In genomic region chr7:36072620-36073019, GRCh38 we compare ENCODE assay signal across 36 cellular contexts.
"Had no signal": no experiment of that assay in that cellular context is flagged by ENCODE, and none has a peak within 500 bp of the region (broad histone marks: within the 10 kb centered on the region; RNA-seq: fewer than 3 reads in every experiment).

No MANE protein-coding gene starts in this region.

- DNase-seq: activated CD4-positive, alpha-beta T cell treated with anti-CD3 and anti-CD28 coated beads for 1 hour; activated CD4-positive, alpha-beta T cell treated with anti-CD3 and anti-CD28 coated beads for 36 hours; activated CD4-positive, alpha-beta T cell treated with anti-CD3 and anti-CD28 coated beads for 48 hours; activated CD4-positive, alpha-beta T cell treated with anti-CD3 and anti-CD28 coated beads, Interleukin-2, amount 10 ng/mL, durations not matched to agents 7 days and 5 days; activated CD4-positive, alpha-beta T cell treated with anti-CD3 and anti-CD28 coated beads, Interleukin-2, amount 50 U/mL, for 48 hours; activated CD4-positive, CD25-positive, alpha-beta regulatory T cell; activated CD8-positive, alpha-beta memory T cell treated with anti-CD3 and anti-CD28 coated beads, Interleukin-2, amount 50 U/mL, for 4 hours; activated CD8-positive, alpha-beta T cell treated with anti-CD3 and anti-CD28 coated beads for 36 hours; activated effector memory CD4-positive, alpha-beta T cell treated with anti-CD3 and anti-CD28 coated beads, Interleukin-2, amount 50 U/mL, for 16 hours; activated gamma-delta T cell treated with Interleukin-2 at 50 U/mL for 16 hours; activated naive CD4-positive, alpha-beta T cell; activated naive CD4-positive, alpha-beta T cell treated with anti-CD3 and anti-CD28 coated beads for 36 hours; activated naive CD4-positive, alpha-beta T cell treated with anti-CD3 and anti-CD28 coated beads, Interleukin-2, amount 50 U/mL, for 16 hours; activated naive CD8-positive, alpha-beta T cell treated with anti-CD3 and anti-CD28 coated beads for 36 hours; activated T-cell treated with anti-CD3 and anti-CD28 coated beads for 4 hours; activated T-cell treated with anti-CD3 and anti-CD28 coated beads, Interleukin-2, amount 50 U/mL, for 1 hour; activated T-cell treated with anti-CD3 and anti-CD28 coated beads, Interleukin-2, amount 50 U/mL, for 4 hours; activated T-cell treated with anti-CD3 and anti-CD28 coated beads, Interleukin-2, amount 50 U/mL, for 72 hours; amygdala; anterior cingulate cortex; caudate nucleus; SW 1271; T-helper 1 cell; T-helper 2 cell; T-helper 9 cell had no signal

- H3K4me1 ChIP-seq: ascending aorta had no signal

- H3K4me3 Mint-ChIP-seq: activated CD4-positive, alpha-beta T cell treated with anti-CD3 and anti-CD28 coated beads for 36 hours; activated CD4-positive, alpha-beta T cell treated with anti-CD3 and anti-CD28 coated beads, Interleukin-2, amount 10 ng/mL, durations not matched to agents 7 days and 5 days; activated CD8-positive, alpha-beta T cell treated with anti-CD3 and anti-CD28 coated beads for 36 hours; activated naive CD4-positive, alpha-beta T cell treated with anti-CD3 and anti-CD28 coated beads for 36 hours; activated naive CD8-positive, alpha-beta T cell treated with anti-CD3 and anti-CD28 coated beads for 36 hours; activated T-cell treated with anti-CD3 and anti-CD28 coated beads, Interleukin-2, amount 50 U/mL, for 4 hours; activated T-cell treated with anti-CD3 and anti-CD28 coated beads, Interleukin-2, amount 50 U/mL, for 72 hours; activated T-helper 1 cell treated with anti-CD3 and anti-CD28 coated beads, Interleukin-12 subunit alpha, Interleukin-12 subunit beta, Interleukin-2, Interleukin-4 antibody, amounts not matched to agents 30 ng/mL and 10 ng/mL and 1 ng/mL, durations not matched to agents 14 hours and 24 hours and 36 hours; activated T-helper 17 cell treated with anti-CD3 and anti-CD28 coated beads, Interleukin-2, amount 50 U/mL, for 72 hours; brain; central memory CD8-positive, alpha-beta T cell; T-helper 1 cell treated with Interleukin-12 subunit alpha and Interleukin-12 subunit beta and Interleukin-4 antibody, amounts not matched to agents 30 μg/mL and 1 μg/mL, for 36 hours; T-helper 2 cell treated with Interferon-gamma antibody and Interleukin-4, amounts not matched to agents 5 μg/mL and 100 μg/mL, for 36 hours had no signal

- H3K27ac ChIP-seq: ascending aorta, cardiac muscle cell, VCaP had no signal

- ATAC-seq: activated CD4-positive, alpha-beta T cell treated with anti-CD3 and anti-CD28 coated beads for 36 hours; activated CD4-positive, CD25-positive, alpha-beta regulatory T cell treated with anti-CD3 and anti-CD28 coated beads, Interleukin-2, amount 50 U/mL, for 24 hours; activated CD8-positive, alpha-beta T cell treated with anti-CD3 and anti-CD28 coated beads for 36 hours; activated naive CD4-positive, alpha-beta T cell treated with anti-CD3 and anti-CD28 coated beads, Interleukin-2, amount 50 U/mL, for 72 hours; activated T-cell treated with anti-CD3 and anti-CD28 coated beads, Interleukin-2, amount 50 U/mL, for 4 hours; activated T-cell treated with anti-CD3 and anti-CD28 coated beads, Interleukin-2, amount 50 U/mL, for 72 hours; activated T-helper 17 cell treated with anti-CD3 and anti-CD28 coated beads, Interleukin-2, amount 50 U/mL, for 72 hours had no signal

- H3K36me3 Mint-ChIP-seq: activated naive CD4-positive, alpha-beta T cell treated with anti-CD3 and anti-CD28 coated beads, Interleukin-2, amount 50 U/mL, for 72 hours; activated naive CD8-positive, alpha-beta T cell treated with anti-CD3 and anti-CD28 coated beads for 36 hours; brain had no signal

- H3K9me3 ChIP-seq: ascending aorta had no signal

- H3K4me3 ChIP-seq: ascending aorta, cardiac muscle cell had no signal

- H3K27me3 ChIP-seq: ascending aorta, cardiac muscle cell had no signal

- H3K4me1 Mint-ChIP-seq: activated CD4-positive, alpha-beta T cell treated with anti-CD3 and anti-CD28 coated beads for 36 hours; activated CD4-positive, alpha-beta T cell treated with anti-CD3 and anti-CD28 coated beads, Interleukin-2, amount 10 ng/mL, durations not matched to agents 7 days and 5 days; activated naive CD8-positive, alpha-beta T cell treated with anti-CD3 and anti-CD28 coated beads for 36 hours; activated T-helper 17 cell treated with anti-CD3 and anti-CD28 coated beads, Interleukin-2, amount 50 U/mL, for 72 hours; central memory CD8-positive, alpha-beta T cell had no signal

- H3K27ac Mint-ChIP-seq: activated CD4-positive, alpha-beta T cell treated with anti-CD3 and anti-CD28 coated beads for 36 hours; activated CD4-positive, alpha-beta T cell treated with anti-CD3 and anti-CD28 coated beads, Interleukin-2, amount 10 ng/mL, durations not matched to agents 7 days and 5 days; activated CD8-positive, alpha-beta T cell treated with anti-CD3 and anti-CD28 coated beads for 36 hours; activated naive CD4-positive, alpha-beta T cell treated with anti-CD3 and anti-CD28 coated beads for 36 hours; activated naive CD4-positive, alpha-beta T cell treated with anti-CD3 and anti-CD28 coated beads, Interleukin-2, amount 50 U/mL, for 72 hours; activated naive CD8-positive, alpha-beta T cell treated with anti-CD3 and anti-CD28 coated beads for 36 hours; activated T-cell treated with anti-CD3 and anti-CD28 coated beads, Interleukin-2, amount 50 U/mL, for 72 hours; activated T-helper 1 cell treated with anti-CD3 and anti-CD28 coated beads, Interleukin-12 subunit alpha, Interleukin-12 subunit beta, Interleukin-2, Interleukin-4 antibody, amounts not matched to agents 30 ng/mL and 10 ng/mL and 1 ng/mL, durations not matched to agents 14 hours and 24 hours and 36 hours; activated T-helper 17 cell treated with anti-CD3 and anti-CD28 coated beads, Interleukin-2, amount 50 U/mL, for 72 hours; brain; T-helper 1 cell treated with Interleukin-12 subunit alpha and Interleukin-12 subunit beta and Interleukin-4 antibody, amounts not matched to agents 30 μg/mL and 1 μg/mL, for 36 hours; T-helper 2 cell treated with Interferon-gamma antibody and Interleukin-4, amounts not matched to agents 5 μg/mL and 100 μg/mL, for 36 hours had no signal

- H3K27me3 Mint-ChIP-seq: activated naive CD8-positive, alpha-beta T cell treated with anti-CD3 and anti-CD28 coated beads for 36 hours; brain had no signal

- H3K36me3 ChIP-seq: ascending aorta, cardiac muscle cell had no signal

- H3K9me3 Mint-ChIP-seq: activated CD4-positive, alpha-beta T cell treated with anti-CD3 and anti-CD28 coated beads, Interleukin-2, amount 10 ng/mL, durations not matched to agents 7 days and 5 days; activated CD8-positive, alpha-beta T cell treated with anti-CD3 and anti-CD28 coated beads for 36 hours; activated naive CD4-positive, alpha-beta T cell treated with anti-CD3 and anti-CD28 coated beads for 36 hours; activated naive CD4-positive, alpha-beta T cell treated with anti-CD3 and anti-CD28 coated beads, Interleukin-2, amount 50 U/mL, for 72 hours; activated naive CD8-positive, alpha-beta T cell treated with anti-CD3 and anti-CD28 coated beads for 36 hours; activated T-cell treated with anti-CD3 and anti-CD28 coated beads, Interleukin-2, amount 50 U/mL, for 4 hours; activated T-cell treated with anti-CD3 and anti-CD28 coated beads, Interleukin-2, amount 50 U/mL, for 72 hours; activated T-helper 1 cell treated with anti-CD3 and anti-CD28 coated beads, Interleukin-12 subunit alpha, Interleukin-12 subunit beta, Interleukin-2, Interleukin-4 antibody, amounts not matched to agents 30 ng/mL and 10 ng/mL and 1 ng/mL, durations not matched to agents 14 hours and 24 hours and 36 hours; activated T-helper 17 cell treated with anti-CD3 and anti-CD28 coated beads, Interleukin-2, amount 50 U/mL, for 72 hours; brain; central memory CD8-positive, alpha-beta T cell; T-helper 1 cell treated with Interleukin-12 subunit alpha and Interleukin-12 subunit beta and Interleukin-4 antibody, amounts not matched to agents 30 μg/mL and 1 μg/mL, for 36 hours; T-helper 2 cell treated with Interferon-gamma antibody and Interleukin-4, amounts not matched to agents 5 μg/mL and 100 μg/mL, for 36 hours had no signal
